ENCODE assay signal across 1 cellular context in the genomic region with DNA sequence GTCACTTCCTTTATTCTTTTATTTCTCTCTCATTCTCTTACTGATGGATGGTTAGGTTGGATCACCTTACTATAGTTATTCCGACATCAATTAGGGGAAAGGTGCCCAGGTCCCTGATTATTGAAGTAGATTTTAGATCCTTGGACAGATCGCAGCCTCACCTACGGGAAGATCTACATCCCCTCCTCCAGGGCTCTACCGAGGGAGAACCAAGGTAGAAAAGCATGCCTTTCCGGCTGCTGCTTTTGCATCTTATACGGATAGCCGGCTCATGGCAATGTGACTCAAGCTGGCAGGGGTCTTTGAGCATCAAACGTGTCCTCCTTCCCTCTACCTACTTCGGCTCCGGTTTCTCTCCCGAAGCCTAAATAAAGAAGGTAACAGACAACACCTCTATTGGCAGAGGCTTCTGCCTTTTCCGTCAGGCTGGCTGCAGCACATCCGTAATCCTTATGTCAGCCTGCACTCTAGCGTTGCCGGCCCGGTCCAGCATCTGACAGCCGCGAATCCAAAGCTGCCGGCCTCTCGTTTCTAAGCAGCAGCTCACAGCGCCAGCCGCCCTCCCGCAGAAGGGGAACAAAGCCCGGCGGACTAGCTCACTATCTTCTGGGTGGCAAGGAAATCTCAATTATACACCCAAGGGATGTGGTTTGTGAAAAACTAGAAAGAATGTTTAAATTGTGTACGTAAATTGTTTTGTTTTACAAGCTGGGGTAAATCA.
TF ChIP-seq lines count a peak whose summit lies in the region.

No MANE protein-coding gene starts in this region.

TF ChIP-seq in GM23338, 12 proteins besides CTCF, POLR2A, EP300 and RAD21 (continued from another document):
- TF ChIP-seq, protein P1, sequence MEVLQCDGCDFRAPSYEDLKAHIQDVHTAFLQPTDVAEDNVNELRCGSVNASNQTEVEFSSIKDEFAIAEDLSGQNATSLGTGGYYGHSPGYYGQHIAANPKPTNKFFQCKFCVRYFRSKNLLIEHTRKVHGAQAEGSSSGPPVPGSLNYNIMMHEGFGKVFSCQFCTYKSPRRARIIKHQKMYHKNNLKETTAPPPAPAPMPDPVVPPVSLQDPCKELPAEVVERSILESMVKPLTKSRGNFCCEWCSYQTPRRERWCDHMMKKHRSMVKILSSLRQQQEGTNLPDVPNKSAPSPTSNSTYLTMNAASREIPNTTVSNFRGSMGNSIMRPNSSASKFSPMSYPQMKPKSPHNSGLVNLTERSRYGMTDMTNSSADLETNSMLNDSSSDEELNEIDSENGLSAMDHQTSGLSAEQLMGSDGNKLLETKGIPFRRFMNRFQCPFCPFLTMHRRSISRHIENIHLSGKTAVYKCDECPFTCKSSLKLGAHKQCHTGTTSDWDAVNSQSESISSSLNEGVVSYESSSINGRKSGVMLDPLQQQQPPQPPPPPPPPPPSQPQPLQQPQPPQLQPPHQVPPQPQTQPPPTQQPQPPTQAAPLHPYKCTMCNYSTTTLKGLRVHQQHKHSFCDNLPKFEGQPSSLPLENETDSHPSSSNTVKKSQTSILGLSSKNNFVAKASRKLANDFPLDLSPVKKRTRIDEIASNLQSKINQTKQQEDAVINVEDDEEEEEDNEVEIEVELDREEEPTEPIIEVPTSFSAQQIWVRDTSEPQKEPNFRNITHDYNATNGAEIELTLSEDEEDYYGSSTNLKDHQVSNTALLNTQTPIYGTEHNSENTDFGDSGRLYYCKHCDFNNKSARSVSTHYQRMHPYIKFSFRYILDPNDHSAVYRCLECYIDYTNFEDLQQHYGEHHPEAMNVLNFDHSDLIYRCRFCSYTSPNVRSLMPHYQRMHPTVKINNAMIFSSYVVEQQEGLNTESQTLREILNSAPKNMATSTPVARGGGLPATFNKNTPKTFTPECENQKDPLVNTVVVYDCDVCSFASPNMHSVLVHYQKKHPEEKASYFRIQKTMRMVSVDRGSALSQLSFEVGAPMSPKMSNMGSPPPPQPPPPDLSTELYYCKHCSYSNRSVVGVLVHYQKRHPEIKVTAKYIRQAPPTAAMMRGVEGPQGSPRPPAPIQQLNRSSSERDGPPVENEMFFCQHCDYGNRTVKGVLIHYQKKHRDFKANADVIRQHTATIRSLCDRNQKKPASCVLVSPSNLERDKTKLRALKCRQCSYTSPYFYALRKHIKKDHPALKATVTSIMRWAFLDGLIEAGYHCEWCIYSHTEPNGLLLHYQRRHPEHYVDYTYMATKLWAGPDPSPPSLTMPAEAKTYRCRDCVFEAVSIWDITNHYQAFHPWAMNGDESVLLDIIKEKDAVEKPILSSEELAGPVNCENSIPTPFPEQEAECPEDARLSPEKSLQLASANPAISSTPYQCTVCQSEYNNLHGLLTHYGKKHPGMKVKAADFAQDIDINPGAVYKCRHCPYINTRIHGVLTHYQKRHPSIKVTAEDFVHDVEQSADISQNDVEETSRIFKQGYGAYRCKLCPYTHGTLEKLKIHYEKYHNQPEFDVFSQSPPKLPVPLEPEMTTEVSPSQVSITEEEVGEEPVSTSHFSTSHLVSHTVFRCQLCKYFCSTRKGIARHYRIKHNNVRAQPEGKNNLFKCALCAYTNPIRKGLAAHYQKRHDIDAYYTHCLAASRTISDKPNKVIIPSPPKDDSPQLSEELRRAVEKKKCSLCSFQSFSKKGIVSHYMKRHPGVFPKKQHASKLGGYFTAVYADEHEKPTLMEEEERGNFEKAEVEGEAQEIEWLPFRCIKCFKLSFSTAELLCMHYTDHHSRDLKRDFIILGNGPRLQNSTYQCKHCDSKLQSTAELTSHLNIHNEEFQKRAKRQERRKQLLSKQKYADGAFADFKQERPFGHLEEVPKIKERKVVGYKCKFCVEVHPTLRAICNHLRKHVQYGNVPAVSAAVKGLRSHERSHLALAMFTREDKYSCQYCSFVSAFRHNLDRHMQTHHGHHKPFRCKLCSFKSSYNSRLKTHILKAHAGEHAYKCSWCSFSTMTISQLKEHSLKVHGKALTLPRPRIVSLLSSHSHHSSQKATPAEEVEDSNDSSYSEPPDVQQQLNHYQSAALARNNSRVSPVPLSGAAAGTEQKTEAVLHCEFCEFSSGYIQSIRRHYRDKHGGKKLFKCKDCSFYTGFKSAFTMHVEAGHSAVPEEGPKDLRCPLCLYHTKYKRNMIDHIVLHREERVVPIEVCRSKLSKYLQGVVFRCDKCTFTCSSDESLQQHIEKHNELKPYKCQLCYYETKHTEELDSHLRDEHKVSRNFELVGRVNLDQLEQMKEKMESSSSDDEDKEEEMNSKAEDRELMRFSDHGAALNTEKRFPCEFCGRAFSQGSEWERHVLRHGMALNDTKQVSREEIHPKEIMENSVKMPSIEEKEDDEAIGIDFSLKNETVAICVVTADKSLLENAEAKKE (CRISPR knock-in tag; IDR thresholded peaks at IDR 0.05) = no peak
- no peak for TF ChIP-seq EZH2 (IDR thresholded peaks at IDR 0.05; ENCODE audit: low read depth, unreplicated experiment)
- TF ChIP-seq CREB1 (CRISPR knock-in tag; IDR thresholded peaks at IDR 0.05; ENCODE audit: low read depth) = no peak
- no peak for TF ChIP-seq STAT1 (IDR thresholded peaks at IDR 0.05; ENCODE audit: unreplicated experiment)
TF ChIP-seq in GM23338: peak in this region for 0.
